In the genomic region with DNA sequence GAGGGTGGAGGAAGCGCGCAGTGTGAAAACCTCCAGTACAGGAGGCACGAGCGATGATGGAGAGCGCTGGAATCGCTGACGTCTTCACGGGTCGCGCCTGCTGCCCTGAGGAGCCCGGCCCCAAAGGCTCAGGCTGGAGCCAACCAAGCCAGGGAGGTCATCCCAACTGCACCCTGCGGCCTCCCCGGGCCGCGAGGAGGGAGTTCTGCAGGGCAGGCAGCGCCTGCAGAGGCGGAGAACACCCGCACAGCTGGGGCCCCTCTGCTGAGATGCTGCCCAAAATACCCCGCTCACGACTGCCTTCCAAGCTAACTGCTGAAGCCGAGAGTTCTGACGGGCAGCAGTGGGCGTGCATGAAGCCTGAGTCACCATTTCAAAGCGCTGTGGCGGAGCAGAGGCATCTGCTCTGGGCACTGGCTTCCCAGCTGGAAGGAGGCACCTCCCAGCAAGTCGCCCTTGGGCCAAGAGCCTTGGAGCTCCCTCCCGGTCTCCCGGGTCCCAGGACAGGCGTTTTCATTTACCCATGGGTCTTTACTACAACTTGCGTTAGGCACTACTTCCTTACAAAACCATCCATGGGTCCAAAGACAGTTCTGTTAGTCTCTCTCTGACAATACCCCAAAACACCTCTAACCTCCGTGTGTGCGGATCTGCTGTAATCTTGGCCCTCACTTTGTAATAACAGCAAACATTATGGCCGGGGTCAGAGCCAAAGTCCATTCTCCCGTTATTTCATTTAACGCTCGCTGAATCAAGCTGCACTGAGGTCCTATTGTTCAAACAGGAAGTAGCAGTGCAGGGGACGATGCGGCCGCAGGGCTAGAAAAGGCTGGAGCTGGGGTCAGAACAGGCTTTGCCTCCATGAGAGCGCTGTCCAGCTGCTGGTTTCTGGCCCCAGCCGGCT, we compare ENCODE assay signal across 8 cellular contexts.
DNase-seq lines count a peak whose midpoint lies in the region; ATAC-seq and TF ChIP-seq lines count a peak whose summit lies in the region.

No MANE protein-coding gene starts in this region.

- H3K4me3 ChIP-seq in cardiac fibroblast (replicated peaks in 1 of 2; ENCODE audit: low read depth in 2 of 2, low read length in 2 of 2) (peak overlapping the region; percentile 19 to 32), kidney epithelial cell (ENCODE audit: low read depth, low read length) (no peak overlapping the region)

- H3K27me3 ChIP-seq in kidney epithelial cell (ENCODE audit: control insufficient read depth, insufficient read depth, low read length) = no peaks in the 10 kb centered on the region

- TF ChIP-seq CTCF in cardiac fibroblast (IDR thresholded peaks at IDR 0.05; ENCODE audit: low read depth, low read length) (no peak), kidney epithelial cell (IDR thresholded peaks at IDR 0.05; ENCODE audit: insufficient read depth, low read length, poor library complexity, severe bottlenecking) (no peak)

- peak; percentile 67 for ATAC-seq in HG03378 (IDR thresholded peaks at IDR 0.05; ENCODE audit: unreplicated experiment)
- peak; percentile 96 to 97 for ATAC-seq in activated CD4-positive, CD25-positive, alpha-beta regulatory T cell treated with anti-CD3 and anti-CD28 coated beads, Interleukin-2, amount 50 U/mL, for 24 hours

- no peaks in the 10 kb centered on the region for H3K36me3 ChIP-seq in kidney epithelial cell (ENCODE audit: control insufficient read depth, insufficient read depth, low read length)

- DNase-seq in COLO829 (ENCODE audit: low spot score) = peak; percentile 90
- peak; percentile 81 for DNase-seq in cardiac fibroblast (ENCODE audit: low read depth in 2 of 2)
- DNase-seq in kidney epithelial cell (ENCODE audit: low read depth) = peak; percentile 51
- DNase-seq in stimulated activated CD4-positive, alpha-beta T cell treated with anti-CD3 and anti-CD28 coated beads, Interleukin-12 subunit alpha, Interleukin-12 subunit beta, amount 100 ng/mL, for 4 hours = peak; percentile 66
- DNase-seq in NK-92 treated with Interleukin-12 subunit alpha and Interleukin-12 subunit beta, amount 100 ng/mL, for 24 hours (lab: John Stamatoyannopoulos, UW) = no peak
- no peak for DNase-seq in NCI-H2107 (lab: John Stamatoyannopoulos, UW)

Comparison
In these comparisons a context has a peak if more than half of its experiments do, and no peak if none do; other contexts are left out.
1. DNase-seq: peak in COLO829 (single experiment), cardiac fibroblast (2 of 2), kidney epithelial cell (single experiment) and stimulated activated CD4-positive, alpha-beta T cell treated with anti-CD3 and anti-CD28 coated beads, Interleukin-12 subunit alpha, Interleukin-12 subunit beta, amount 100 ng/mL, for 4 hours (single experiment); none in NK-92 treated with Interleukin-12 subunit alpha and Interleukin-12 subunit beta, amount 100 ng/mL, for 24 hours (single experiment) and NCI-H2107 (single experiment).